ENCODE assay signal across 8 cellular contexts in the genomic region with DNA sequence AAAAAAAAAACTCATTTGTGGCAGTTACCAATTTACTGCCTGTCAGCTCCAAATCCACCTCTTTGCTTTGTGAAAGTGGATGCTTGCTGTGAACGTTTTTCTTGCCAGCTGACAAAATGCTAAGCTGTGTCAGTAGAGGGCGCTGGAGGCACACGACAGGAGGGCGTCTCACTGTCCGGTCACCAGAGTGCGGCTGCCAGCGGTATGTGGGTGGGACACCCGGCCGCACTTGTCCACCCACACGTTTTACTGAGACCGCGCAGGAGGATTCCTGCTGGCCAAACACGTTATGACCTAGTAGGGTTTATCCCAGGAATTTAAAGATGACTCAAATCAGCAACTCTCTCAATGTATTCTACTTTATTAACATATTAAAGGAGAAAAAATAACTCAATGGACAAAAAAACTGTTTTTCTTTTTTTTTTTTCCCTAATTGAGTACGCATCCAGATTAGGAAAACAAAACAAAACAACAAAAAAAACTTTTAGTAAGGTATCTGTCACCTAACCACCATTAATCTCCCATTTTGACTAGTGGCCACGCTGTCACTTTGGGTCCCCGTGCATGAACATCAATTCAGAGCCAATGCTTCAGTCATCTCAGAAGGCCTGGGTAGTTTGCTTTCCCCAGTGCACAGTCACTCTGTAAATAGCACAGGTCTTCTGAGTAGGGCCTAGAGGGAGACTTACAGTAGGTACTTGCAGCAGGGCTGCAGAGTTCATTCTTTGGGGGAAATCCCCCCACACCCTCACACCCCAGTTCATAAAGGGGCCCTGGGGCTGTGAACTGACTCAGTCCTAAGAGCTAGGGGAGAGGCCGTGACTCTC. TPM values are rescaled to one million over a fixed set of nuclear protein-coding genes. Genes with fewer than 3 reads are reported as not detected.
A peak's percentile ranks its signal among the peaks of the same experiment; 100 is the strongest.
DNase-seq lines count a peak whose midpoint lies in the region; ATAC-seq and TF ChIP-seq lines count a peak whose summit lies in the region.

No MANE protein-coding gene starts in this region.

- H3K9me3 ChIP-seq in mammary epithelial cell (replicated peaks; ENCODE audit: insufficient read depth, low read length), result no peaks in the 10 kb centered on the region

- H3K9me3 Mint-ChIP-seq in activated B cell treated with CpG ODN at 0.5 μM for 24 hours, result no peaks in the 10 kb centered on the region

- no peak overlapping the region for H3K4me3 Mint-ChIP-seq in activated B cell treated with CpG ODN at 0.5 μM for 24 hours

- ATAC-seq in GM18870 (IDR thresholded peaks at IDR 0.05; ENCODE audit: unreplicated experiment), result peak; percentile 86
- ATAC-seq in HG03103 (IDR thresholded peaks at IDR 0.05; ENCODE audit: low read depth, unreplicated experiment), result peak; percentile 75
- peak; percentile 83 for ATAC-seq in activated B cell treated with CpG ODN at 0.5 μM for 24 hours (ENCODE audit: low read depth)

- no peaks in the 10 kb centered on the region for H3K27me3 Mint-ChIP-seq in activated B cell treated with CpG ODN at 0.5 μM for 24 hours

- H3K9ac ChIP-seq in mammary epithelial cell (ENCODE audit: insufficient read depth, low read length), result peak overlapping the region; percentile 2

- H3K4me3 ChIP-seq in AG10803 (ENCODE audit: low read length) (no peak overlapping the region), mammary epithelial cell (replicated peaks in 1 of 3; ENCODE audit: insufficient read depth in 1 of 3, low read depth in 2 of 3, low read length in 3 of 3) (no peak overlapping the region)

- BruUV-seq in mammary epithelial cell (replicated peaks; lab: Mats Ljungman, UMichigan), result no TSS peak

- no peaks in the 10 kb centered on the region for H3K36me3 Mint-ChIP-seq in activated B cell treated with CpG ODN at 0.5 μM for 24 hours (ENCODE audit: low read depth)

- H3K27ac Mint-ChIP-seq in activated B cell treated with CpG ODN at 0.5 μM for 24 hours, result peak overlapping the region; percentile 46

- CTCF ChIA-PET in activated B cell treated with CpG ODN at 0.5 μM for 24 hours (lab: Charles Lee), result interaction anchor here (0.6 to 2.7 kb wide), 10 partner anchors 9 to 174 kb away, joined by 3 to 9 read pairs (median 4); no protein-coding TSS in a partner anchor
- CTCF ChIA-PET in mammary epithelial cell (lab: Charles Lee; ENCODE audit: low non-redundant PET), result interaction anchor here (0.5 to 0.6 kb wide), 6 partner anchors 9 to 43 kb away, joined by 3 to 8 read pairs (median 4); no protein-coding TSS in a partner anchor

- intact Hi-C loops in activated B cell treated with CpG ODN at 0.5 μM for 24 hours (cut with micrococcal nuclease) (loop anchor here (1.0 kb wide), 2 partner anchors 37 to 174 kb away; no protein-coding TSS in a partner anchor), mammary epithelial cell (cut with micrococcal nuclease) (loop anchor here (1.0 to 2.0 kb wide), 2 partner anchors 37 to 175 kb away; no protein-coding TSS in a partner anchor)

- H3K79me2 ChIP-seq in mammary epithelial cell (ENCODE audit: insufficient read depth, low read length), result no peaks in the 10 kb centered on the region

- no peaks in the 10 kb centered on the region for H3K36me3 ChIP-seq in mammary epithelial cell (ENCODE audit: insufficient read depth, low read length)

- dilution Hi-C loops in mammary epithelial cell (cut with HindIII; ENCODE audit: low sequenced_read_pairs), result no loop called here

- H3K27ac ChIP-seq in mammary epithelial cell (ENCODE audit: insufficient read depth, low read depth, low read length), result peak overlapping the region; percentile 38

- no peak overlapping the region for H2AFZ ChIP-seq in mammary epithelial cell (ENCODE audit: low read depth, low read length)

- peaks cover 19% of the 10 kb centered on the region for H3K4me1 ChIP-seq in mammary epithelial cell (ENCODE audit: insufficient read depth, low read length)

- H3K4me1 Mint-ChIP-seq in activated B cell treated with CpG ODN at 0.5 μM for 24 hours, result peaks cover 14% of the 10 kb centered on the region

- peak; percentile 96 for TF ChIP-seq CTCF in AG10803 (conservative IDR thresholded peaks at IDR 0.05; ENCODE audit: low read length)
- TF ChIP-seq CTCF in activated B cell treated with CpG ODN at 0.5 μM for 24 hours (IDR thresholded peaks at IDR 0.05), result peak; percentile 88
- TF ChIP-seq CTCF in mammary epithelial cell (conservative IDR thresholded peaks at IDR 0.05 in 1 of 2, IDR thresholded peaks at IDR 0.05 in 1 of 2; ENCODE audit: extremely low read depth in 1 of 2, insufficient read depth in 1 of 2, low read depth in 1 of 2, low read length in 2 of 2), result peak; percentile 92 to 97

- H3K4me2 ChIP-seq in mammary epithelial cell (ENCODE audit: insufficient read depth, low read depth, low read length), result peak overlapping the region; percentile 39

- DNase-seq in AG10803 (ENCODE audit: low read depth) (peak; percentile 96), NCI-H2227 (lab: John Stamatoyannopoulos, UW; ENCODE audit: unreplicated experiment) (peak; percentile 87), activated B cell treated with CpG ODN at 0.5 μM for 24 hours (peak; percentile 58), mammary epithelial cell (peak; percentile 90), islet precursor cell (peak; percentile 95)
- DNase-seq in stimulated activated CD4-positive, alpha-beta T cell treated with anti-CD3 and anti-CD28 coated beads, Interleukin-1b, Interleukin-23, amount 100 ng/mL, for 4 hours (ENCODE audit: low read depth in 2 of 2), result peak; percentile 61 to 74

- WGBS in mammary epithelial cell (ENCODE audit: low coverage, missing lambda C conversion rate), result 10% methylated on average over 16 of the region's 17 CpGs

- H3K27me3 ChIP-seq in mammary epithelial cell (ENCODE audit: insufficient read depth, low read length), result no peaks in the 10 kb centered on the region

- in situ Hi-C loops in mammary epithelial cell (cut with MboI; ENCODE audit: low sequenced_read_pairs in 2 of 2), result no loop called here

- H4K20me1 ChIP-seq in mammary epithelial cell (ENCODE audit: insufficient read depth, low read length), result no peaks in the 10 kb centered on the region

- POLR2A ChIA-PET in activated B cell treated with CpG ODN at 0.5 μM for 24 hours (lab: Charles Lee), result interaction anchor here (0.7 kb wide), 2 partner anchors 43 to 163 kb away, joined by 3 to 4 read pairs; no protein-coding TSS in a partner anchor

RNA-seq across cellular contexts. Expression of a gene that starts 43.8 kb away (rescaled TPM):
- 1,534 and 1,556 TPM in 2 replicates for total RNA-seq in activated B cell treated with CpG ODN at 0.5 μM for 24 hours
- total RNA-seq in mammary epithelial cell, result 100 to 1,000 TPM; 318 to 928 TPM
- 625 TPM for polyA plus RNA-seq in mammary epithelial cell
- 180 TPM for polyA minus RNA-seq in mammary epithelial cell

RNA-seq across cellular contexts. Expression of a gene that starts 53.8 kb away (rescaled TPM):
- total RNA-seq in activated B cell treated with CpG ODN at 0.5 μM for 24 hours (2.9 and 4.1 TPM in 2 replicates), mammary epithelial cell (10 to 100 TPM in 1 of 2 donors, 1 to 10 TPM in 1; 7.3 to 10.5 TPM)
- 3.5 TPM for polyA plus RNA-seq in mammary epithelial cell
- 53.0 TPM for polyA minus RNA-seq in mammary epithelial cell
